ENCODE assay signal across 29 cellular contexts in genomic region chr10:562142-562541, GRCh38.
"Had no signal": no experiment of that assay in that cellular context is flagged by ENCODE, and none has a peak within 500 bp of the region (broad histone marks: within the 10 kb centered on the region; RNA-seq: fewer than 3 reads in every experiment).

No MANE protein-coding gene starts in this region.

- H3K4me1 ChIP-seq: SJSA1 had no signal

- H3K4me3 ChIP-seq: ascending aorta, cardiac muscle cell, SJSA1 had no signal

- H3K27ac ChIP-seq: ascending aorta, brain microvascular endothelial cell, KMS-11, SJSA1 had no signal

- H3K36me3 ChIP-seq: ascending aorta, brain microvascular endothelial cell, cardiac muscle cell had no signal

- H3K4me3 Mint-ChIP-seq: activated B cell treated with CpG ODN at 0.5 μM for 24 hours; activated CD4-positive, alpha-beta T cell treated with anti-CD3 and anti-CD28 coated beads, Interleukin-2, amount 10 ng/mL, durations not matched to agents 24 days and 14 days; activated naive CD8-positive, alpha-beta T cell treated with anti-CD3 and anti-CD28 coated beads, Interleukin-2, amount 50 U/mL, for 24 hours; activated T-cell treated with anti-CD3 and anti-CD28 coated beads, Interleukin-2, amount 50 U/mL, for 4 hours; T-helper 17 cell had no signal

- FAIRE-seq: RCC 7860 had no signal

- ATAC-seq: activated naive CD4-positive, alpha-beta T cell treated with anti-CD3 and anti-CD28 coated beads, Interleukin-2, amount 50 U/mL, for 72 hours; activated naive CD8-positive, alpha-beta T cell treated with anti-CD3 and anti-CD28 coated beads, Interleukin-2, amount 50 U/mL, for 24 hours; activated T-cell treated with anti-CD3 and anti-CD28 coated beads, Interleukin-2, amount 50 U/mL, for 4 hours; PC-3; SK-N-SH treated with all-trans-retinoic acid at 6 μM for 48 hours; T-helper 17 cell had no signal

- DNase-seq: activated B cell treated with CpG ODN at 0.5 μM for 24 hours; activated CD4-positive, alpha-beta T cell treated with anti-CD3 and anti-CD28 coated beads for 1 hour; activated CD4-positive, alpha-beta T cell treated with anti-CD3 and anti-CD28 coated beads, Interleukin-2, amount 10 ng/mL, durations not matched to agents 24 days and 14 days; activated CD4-positive, alpha-beta T cell treated with anti-CD3 and anti-CD28 coated beads, Interleukin-2, amount 50 U/mL, for 48 hours; activated CD8-positive, alpha-beta memory T cell treated with anti-CD3 and anti-CD28 coated beads for 24 hours; activated effector memory CD4-positive, alpha-beta T cell treated with anti-CD3 and anti-CD28 coated beads, Interleukin-2, amount 50 U/mL, for 16 hours; activated naive CD4-positive, alpha-beta T cell treated with Interleukin-2 at 50 U/mL for 16 hours; activated naive CD8-positive, alpha-beta T cell treated with anti-CD3 and anti-CD28 coated beads, Interleukin-2, amount 50 U/mL, for 24 hours; activated T-cell treated with anti-CD3 and anti-CD28 coated beads, Interleukin-2, amount 50 U/mL, for 4 hours; amniotic stem cell; brain microvascular endothelial cell; cerebellar nuclear complex; NCI-H1092; NCI-H1417 treated with DMSO at 0.1 percent for 48 hours; NCI-H345; NCI-H510A; NCI-H526 treated with DMSO at 0.1 percent for 48 hours; NCI-H82; PC-3; SHP77; T-helper 17 cell; T-helper 9 cell had no signal

- H3K27ac Mint-ChIP-seq: activated B cell treated with CpG ODN at 0.5 μM for 24 hours; activated CD4-positive, alpha-beta T cell treated with anti-CD3 and anti-CD28 coated beads, Interleukin-2, amount 10 ng/mL, durations not matched to agents 24 days and 14 days; activated naive CD4-positive, alpha-beta T cell treated with anti-CD3 and anti-CD28 coated beads, Interleukin-2, amount 50 U/mL, for 72 hours; activated naive CD8-positive, alpha-beta T cell treated with anti-CD3 and anti-CD28 coated beads, Interleukin-2, amount 50 U/mL, for 24 hours; T-helper 17 cell had no signal

- H3K27me3 ChIP-seq: ascending aorta, brain microvascular endothelial cell, cardiac muscle cell, SJSA1 had no signal

- H3K4me2 ChIP-seq: KMS-11 had no signal

- H3K4me1 Mint-ChIP-seq: activated B cell treated with CpG ODN at 0.5 μM for 24 hours; activated CD4-positive, alpha-beta T cell treated with anti-CD3 and anti-CD28 coated beads, Interleukin-2, amount 10 ng/mL, durations not matched to agents 24 days and 14 days; activated naive CD8-positive, alpha-beta T cell treated with anti-CD3 and anti-CD28 coated beads, Interleukin-2, amount 50 U/mL, for 24 hours had no signal

- H3K27me3 Mint-ChIP-seq: activated CD4-positive, alpha-beta T cell treated with anti-CD3 and anti-CD28 coated beads, Interleukin-2, amount 10 ng/mL, durations not matched to agents 24 days and 14 days had no signal

- H3K9ac ChIP-seq: KMS-11 had no signal
